ENCODE assay signal across 8 cellular contexts in the genomic region with DNA sequence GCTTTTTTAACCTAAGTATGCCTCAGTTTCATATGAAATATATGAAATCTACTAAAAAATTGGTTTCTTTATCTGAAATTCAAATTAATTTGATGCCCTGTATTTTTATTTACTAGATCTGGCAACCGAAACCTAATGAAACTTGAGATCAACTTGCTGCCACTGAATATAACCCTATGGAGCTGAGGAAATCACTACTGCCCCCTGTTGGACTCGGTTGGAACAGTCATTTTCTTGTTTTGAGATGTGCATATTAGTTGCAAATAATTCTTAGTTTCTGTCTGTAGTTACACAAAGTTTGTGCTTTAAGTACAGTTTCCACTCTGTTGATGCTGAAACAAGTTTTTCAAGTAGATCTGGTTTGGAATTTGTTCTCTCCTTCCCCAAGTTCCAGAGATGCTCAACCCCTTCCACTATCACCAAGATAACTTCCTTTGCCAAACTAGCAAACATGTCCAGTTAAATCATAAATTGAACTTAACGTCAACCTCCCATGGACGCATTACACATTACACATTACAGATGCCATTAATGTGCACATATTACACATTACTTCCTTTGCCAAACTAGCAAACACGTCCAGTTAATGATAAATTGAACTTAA. TPM values are rescaled to one million over a fixed set of nuclear protein-coding genes. Genes with fewer than 3 reads are reported as not detected.
DNase-seq lines count a peak whose midpoint lies in the region; ATAC-seq, FAIRE-seq and TF ChIP-seq lines count a peak whose summit lies in the region.

No MANE protein-coding gene starts in this region.

- H3K9me3 Mint-ChIP-seq in astrocyte (ENCODE audit: unreplicated experiment): peaks cover 3% of the 10 kb centered on the region

- H3K4me2 ChIP-seq in astrocyte (ENCODE audit: low read length): no peak overlapping the region

- peak; percentile 56 for DNase-seq in EH (ENCODE audit: low read depth)
- DNase-seq in HuH-7.5 (ENCODE audit: low spot score): peak; percentile 8
- peak; percentile 67 for DNase-seq in Panc1 (ENCODE audit: low read depth, low spot score)
- DNase-seq in astrocyte (ENCODE audit: low read depth): peak; percentile 2
- DNase-seq in inferior parietal cortex (ENCODE audit: extremely low spot score): peak; percentile 80
- peak; percentile 50 to 56 for DNase-seq in stimulated activated CD4-positive, alpha-beta T cell treated with anti-CD3 and anti-CD28 coated beads, Interleukin-2, amount 100 ng/mL, for 48 hours

- H3K36me3 ChIP-seq in Panc1 (ENCODE audit: control insufficient read depth, insufficient read depth, low read length) (no peaks in the 10 kb centered on the region), astrocyte (ENCODE audit: insufficient read depth, low read length) (no peaks in the 10 kb centered on the region)

- no peak overlapping the region for H3K4me3 Mint-ChIP-seq in astrocyte (ENCODE audit: unreplicated experiment)

- FAIRE-seq in astrocyte (lab: Jason Lieb, UNC): no peak

- TF ChIP-seq CTCF in Panc1 (IDR thresholded peaks at IDR 0.05): peak; percentile 74; the same call in 1 of the 2 replicates
- TF ChIP-seq CTCF in astrocyte (IDR thresholded peaks at IDR 0.05; ENCODE audit: insufficient read depth, low read depth, low read length): peak; percentile 74

- H2AFZ ChIP-seq in astrocyte (ENCODE audit: low read depth, low read length): no peak overlapping the region

- in situ Hi-C loops in Panc1 (cut with HindIII; ENCODE audit: low pct_unique_long_range_greater_than_20kb, low sequenced_read_pairs): no loop called here

- intact Hi-C loops in Panc1 (cut with micrococcal nuclease; ENCODE audit: unreplicated experiment): no loop called here

- H3K4me1 ChIP-seq in Panc1 (ENCODE audit: control insufficient read depth, insufficient read depth, low read length) (no peaks in the 10 kb centered on the region), astrocyte (ENCODE audit: insufficient read depth, low read length) (peaks cover 2% of the 10 kb centered on the region)

- H3K27me3 ChIP-seq in Panc1 (ENCODE audit: control insufficient read depth, insufficient read depth, low read length): peaks cover 5% of the 10 kb centered on the region; the same call in 1 of the 2 replicates
- no peaks in the 10 kb centered on the region for H3K27me3 ChIP-seq in astrocyte (ENCODE audit: insufficient read depth, low read length)

- CTCF ChIA-PET in Panc1 (lab: Charles Lee): interaction anchor here (0.7 kb wide), 1 partner anchor 1477 kb away, joined by 3 read pairs; no protein-coding TSS in a partner anchor

- peaks cover 5% of the 10 kb centered on the region for H3K4me1 Mint-ChIP-seq in astrocyte (ENCODE audit: low read depth, unreplicated experiment)

- no peaks in the 10 kb centered on the region for H3K27me3 Mint-ChIP-seq in astrocyte (ENCODE audit: low read depth, unreplicated experiment)

- H3K79me2 ChIP-seq in astrocyte (ENCODE audit: insufficient read depth, low read length): no peaks in the 10 kb centered on the region

- no peak overlapping the region for H3K9ac ChIP-seq in astrocyte (ENCODE audit: low read length)

- ATAC-seq in Panc1 (no peak), HG03469 (IDR thresholded peaks at IDR 0.05; ENCODE audit: unreplicated experiment) (no peak), GM21786 (IDR thresholded peaks at IDR 0.05; ENCODE audit: unreplicated experiment) (no peak)

- BruUV-seq in Panc1 (replicated peaks; lab: Mats Ljungman, UMichigan): no TSS peak

- H4K20me1 ChIP-seq in astrocyte (ENCODE audit: insufficient read depth, low read length): no peaks in the 10 kb centered on the region

- no peak overlapping the region for H3K27ac ChIP-seq in Panc1 (ENCODE audit: low read length)
- no peak overlapping the region for H3K27ac ChIP-seq in astrocyte (ENCODE audit: low read depth, low read length)

- no peak overlapping the region for H3K27ac Mint-ChIP-seq in astrocyte (ENCODE audit: unreplicated experiment)

- no peaks in the 10 kb centered on the region for H3K9me3 ChIP-seq in Panc1 (ENCODE audit: control insufficient read depth, insufficient read depth, low read depth, low read length)
- H3K9me3 ChIP-seq in astrocyte (ENCODE audit: insufficient read depth, low read depth, low read length): no peaks in the 10 kb centered on the region

- H3K4me3 ChIP-seq in Panc1 (ENCODE audit: low read depth in 2 of 2, low read length in 2 of 2): no peak overlapping the region
- H3K4me3 ChIP-seq in astrocyte (ENCODE audit: insufficient read depth, low read depth, low read length): no peak overlapping the region

- H3K36me3 Mint-ChIP-seq in astrocyte (ENCODE audit: low read depth, unreplicated experiment): no peaks in the 10 kb centered on the region

- POLR2A ChIA-PET in Panc1 (lab: Charles Lee): no interaction called here

RNA-seq across cellular contexts. Expression of a gene that starts 22.2 kb away (rescaled TPM):
- total RNA-seq in Panc1 (2021; ENCODE audit: unreplicated experiment): 71.0 TPM
- polyA plus RNA-seq in Panc1 (2012; ENCODE audit: insufficient read length): 39.3 TPM
- total RNA-seq in astrocyte: 47.1 and 57.5 TPM in 2 replicates

Comparison
In these comparisons a context has a peak if more than half of its experiments do, and no peak if none do; other contexts are left out.
1. DNase-seq: peak in every context shown above with its lines; median percentile 80 in inferior parietal cortex; 67 in Panc1; 56 in EH; 53 in stimulated activated CD4-positive, alpha-beta T cell treated with anti-CD3 and anti-CD28 coated beads, Interleukin-2, amount 100 ng/mL, for 48 hours; 8 in HuH-7.5; 2 in astrocyte.